In the genomic region with DNA sequence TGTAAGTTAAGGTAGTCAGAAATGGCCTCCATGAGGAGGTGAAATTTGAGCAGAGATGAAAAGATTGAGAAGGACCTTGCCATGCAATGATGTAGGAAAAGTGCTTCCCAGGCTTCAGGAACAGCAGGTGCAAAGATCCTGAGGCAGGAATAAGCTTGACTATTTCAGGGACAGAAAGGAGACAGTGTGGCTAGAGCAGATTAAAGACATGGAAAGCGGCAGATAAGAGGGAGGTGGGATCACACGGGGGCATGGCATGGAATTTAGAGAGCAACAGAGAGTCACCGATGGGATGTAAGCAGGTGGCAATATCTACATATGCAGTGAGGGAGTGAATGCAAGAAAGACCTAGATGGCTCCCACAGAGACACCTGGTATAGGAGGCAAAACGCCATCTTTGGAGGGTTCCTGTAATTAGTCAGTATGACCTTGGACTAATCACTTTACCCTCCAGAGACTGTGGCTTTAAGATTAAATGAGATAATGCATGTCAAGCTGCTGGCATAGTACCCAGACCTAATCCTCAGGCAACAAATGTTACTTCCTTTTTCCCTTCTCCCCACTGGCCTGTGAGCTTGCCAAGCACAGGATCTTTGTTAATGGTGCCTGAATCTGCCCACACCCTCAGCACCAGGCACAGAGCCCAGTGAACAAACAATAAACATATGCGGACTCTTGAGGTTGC, we compare ENCODE assay signal across 8 cellular contexts. TPM values are rescaled to one million over a fixed set of nuclear protein-coding genes. Genes with fewer than 3 reads are reported as not detected.
DNase-seq lines count a peak whose midpoint lies in the region; TF ChIP-seq lines count a peak whose summit lies in the region.
"Had no signal": no experiment of that assay in that cellular context is flagged by ENCODE, and none has a peak within 500 bp of the region (broad histone marks: within the 10 kb centered on the region; RNA-seq: fewer than 3 reads in every experiment).

No MANE protein-coding gene starts in this region.

- BruUV-seq in PC-9 (replicated peaks; lab: Mats Ljungman, UMichigan), result no TSS peak

- CTCF ChIA-PET in PC-9 (lab: Charles Lee), result no interaction called here

- H3K4me2 ChIP-seq in PC-9, result no peak overlapping the region

- H3K9me2 ChIP-seq in PC-9 (ENCODE audit: insufficient read depth), result no peaks in the 10 kb centered on the region

- H3K36me3 Mint-ChIP-seq in HFFc6 (ENCODE audit: low read depth), result no peaks in the 10 kb centered on the region

- no peaks in the 10 kb centered on the region for H3K27me3 ChIP-seq in PC-9 (ENCODE audit: insufficient read depth, low read depth)

- H3K9me3 Mint-ChIP-seq in HFFc6, result no peaks in the 10 kb centered on the region

- H3K4me3 ChIP-seq in PC-9 (no peak overlapping the region), fibroblast of pulmonary artery (replicated peaks; ENCODE audit: low read depth, low read length) (no peak overlapping the region)

- peaks cover 3% of the 10 kb centered on the region; the same call in 1 of the 2 replicates for H3K4me1 Mint-ChIP-seq in HFFc6 (ENCODE audit: low read depth)

- POLR2A ChIA-PET in PC-9 (lab: Charles Lee; ENCODE audit: unreplicated experiment), result interaction anchor here (0.6 kb wide), 1 partner anchor 390 kb away, joined by 11 read pairs; no protein-coding TSS in a partner anchor

- no peaks in the 10 kb centered on the region for H3K79me2 ChIP-seq in PC-9 (ENCODE audit: low read depth)

- H3K27ac ChIP-seq in PC-9, result no peak overlapping the region

- H3K27me3 Mint-ChIP-seq in HFFc6 (ENCODE audit: insufficient read depth), result peaks cover 36% of the 10 kb centered on the region

- TF ChIP-seq CTCF in HFFc6 (IDR thresholded peaks at IDR 0.05), result no peak
- TF ChIP-seq CTCF in PC-9 (conservative IDR thresholded peaks at IDR 0.05), result no peak
- no peak for TF ChIP-seq CTCF in fibroblast of pulmonary artery (IDR thresholded peaks at IDR 0.05; ENCODE audit: low read length, missing control alignments)

- no peak overlapping the region for H3K27ac Mint-ChIP-seq in HFFc6

- no peak overlapping the region for H2AFZ ChIP-seq in PC-9

- H4K20me1 ChIP-seq in PC-9 (ENCODE audit: insufficient read depth), result no peaks in the 10 kb centered on the region

- intact Hi-C loops in PC-9 (cut with micrococcal nuclease; ENCODE audit: unreplicated experiment), result no loop called here

- no peak overlapping the region for H3K4me3 Mint-ChIP-seq in HFFc6

- H3K4me1 ChIP-seq in PC-9 (replicated peaks; ENCODE audit: insufficient read depth), result peaks cover 44% of the 10 kb centered on the region

- peak; percentile 55 for DNase-seq in HFFc6
- peak; percentile 39 to 57 for DNase-seq in PC-9
- peak; percentile 82 for DNase-seq in fibroblast of pulmonary artery (ENCODE audit: low read depth)
- DNase-seq in superior temporal gyrus (ENCODE audit: extremely low spot score), result peak; percentile 52
- DNase-seq in activated effector memory CD4-positive, alpha-beta T cell treated with Interleukin-2 at 50 U/mL for 16 hours, result no peak
- no peak for DNase-seq in stimulated activated CD4-positive, alpha-beta T cell treated with anti-CD3 and anti-CD28 coated beads, Interleukin-15, amount 100 ng/mL, for 24 hours
- DNase-seq in NCI-H2107 (lab: John Stamatoyannopoulos, UW), result no peak
- DNase-seq: activated effector memory CD4-positive, alpha-beta T cell treated with anti-CD3 and anti-CD28 coated beads, Interleukin-2, amount 50 U/mL, for 16 hours had no signal

- H3F3A ChIP-seq in PC-9 (ENCODE audit: insufficient read depth, low read depth), result peaks cover 11% of the 10 kb centered on the region; the same call in 1 of the 2 replicates

- no peaks in the 10 kb centered on the region for H3K36me3 ChIP-seq in PC-9 (ENCODE audit: low read depth)

- no peaks in the 10 kb centered on the region; the same call in 1 of the 2 replicates for H3K9me3 ChIP-seq in PC-9 (ENCODE audit: insufficient read depth, low read depth)

RNA-seq across cellular contexts. Expression of a gene that starts 24.6 kb away (rescaled TPM):
- total RNA-seq in HFFc6 (2021; fragmentation: NEBNext Ultra II Directional; extraction: Animal tissue kit (Norgen Biotek cat#: 25700)), result 10 to 100 TPM; 13.9 to 18.2 (median 15.3) TPM
- total RNA-seq in PC-9 (2021), result 15.8 and 21.3 TPM in 2 replicates

RNA-seq across cellular contexts. Expression of a gene that starts 52.9 kb away (rescaled TPM):
- 10 to 100 TPM in 3 of 6 experiments, 1 to 10 TPM in 3; 8.3 to 11.0 (median 10.1) TPM for total RNA-seq in HFFc6 (2021; fragmentation: NEBNext Ultra II Directional; extraction: Animal tissue kit (Norgen Biotek cat#: 25700))
- 89.3 and 99.4 TPM in 2 replicates for total RNA-seq in PC-9 (2021)

Comparison
In these comparisons a context has a peak if more than half of its experiments do, and no peak if none do; other contexts are left out.
1. DNase-seq: peak in HFFc6 (single experiment), PC-9 (2 of 2), fibroblast of pulmonary artery (single experiment) and superior temporal gyrus (single experiment); none in activated effector memory CD4-positive, alpha-beta T cell treated with Interleukin-2 at 50 U/mL for 16 hours (single experiment), stimulated activated CD4-positive, alpha-beta T cell treated with anti-CD3 and anti-CD28 coated beads, Interleukin-15, amount 100 ng/mL, for 24 hours (single experiment) and NCI-H2107 (single experiment).